Comparison of ENCODE assay signal across 25 cellular contexts in genomic region chr3:123759311-123759710, GRCh38.
DNase-seq lines count a peak whose midpoint lies in the region; ATAC-seq, FAIRE-seq and TF ChIP-seq lines count a peak whose summit lies in the region.
"Had no signal": no experiment of that assay in that cellular context is flagged by ENCODE, and none has a peak within 500 bp of the region (broad histone marks: within the 10 kb centered on the region; RNA-seq: fewer than 3 reads in every experiment).

No MANE protein-coding gene starts in this region.

- peaks cover 8 to 36% of the 10 kb centered on the region in 2 experiments for H3K36me3 ChIP-seq in SK-N-SH (replicated peaks in 1 of 2; ENCODE audit: control insufficient read depth in 1 of 2, insufficient read depth in 2 of 2, low read length in 1 of 2)
- H3K36me3 ChIP-seq: prostate gland, spleen had no signal

- peaks cover 48% of the 10 kb centered on the region for H3F3A ChIP-seq in SK-N-SH (replicated peaks; ENCODE audit: insufficient read depth)

- DNase-seq in A549 (ENCODE audit: low read depth in 1 of 2, low spot score in 1 of 2) (no peak), GM04504 (ENCODE audit: low read depth) (peak; percentile 40), SK-N-SH (no peak), kidney tubule cell (ENCODE audit: low spot score) (peak; percentile 62), NK-92 (lab: John Stamatoyannopoulos, UW; ENCODE audit: unreplicated experiment) (no peak), H54 (ENCODE audit: insufficient read length, low spot score) (no peak), urothelium cell line (ENCODE audit: low spot score) (no peak)
- no peak for DNase-seq in activated CD4-positive, CD25-positive, alpha-beta regulatory T cell treated with anti-CD3 and anti-CD28 coated beads, Interleukin-2, amount 50 U/mL, for 72 hours
- DNase-seq: activated naive CD4-positive, alpha-beta T cell treated with anti-CD3 and anti-CD28 coated beads, Interleukin-2, amount 50 U/mL, for 16 hours; activated T-cell treated with anti-CD3 and anti-CD28 coated beads, Interleukin-2, amount 50 U/mL, for 48 hours; anterior cingulate cortex; CD4-positive, CD25-positive, alpha-beta regulatory T cell; cerebellar nuclear complex; effector CD4-positive, alpha-beta T cell; erythroblast; Karpas-422; left colon; NCI-H1092; NCI-H510A treated with DMSO at 0.1 percent for 48 hours; spleen; stimulated activated CD4-positive, alpha-beta T cell treated with anti-CD3 and anti-CD28 coated beads, Interleukin-4, amount 100 ng/mL, for 4 hours; stimulated activated naive CD8-positive, alpha-beta T cell treated with anti-CD3 and anti-CD28 coated beads, Interleukin-15, amount 100 ng/mL, for 72 hours had no signal

- TF ChIP-seq RAD21 in A549 (conservative IDR thresholded peaks at IDR 0.05 in 1 of 2, IDR thresholded peaks at IDR 0.05 in 1 of 2) (no peak), SK-N-SH (IDR thresholded peaks at IDR 0.05; ENCODE audit: low read length) (no peak)

- FAIRE-seq in A549 (lab: Jason Lieb, UNC) (no peak), H54 (lab: Jason Lieb, UNC) (no peak), urothelium cell line (lab: Jason Lieb, UNC) (no peak)
- FAIRE-seq: GM12891, H1 had no signal

- H4K20me1 ChIP-seq in SK-N-SH (ENCODE audit: insufficient read depth): no peaks in the 10 kb centered on the region

- H3K9me3 ChIP-seq in A549: no peaks in the 10 kb centered on the region
- H3K9me3 ChIP-seq in SK-N-SH: no peaks in the 10 kb centered on the region
- H3K9me3 ChIP-seq: prostate gland, spleen had no signal

- H3K4me2 ChIP-seq in A549 (no peak overlapping the region), SK-N-SH (peak overlapping the region; percentile 32; the same call in 1 of the 2 replicates)

- H2AFZ ChIP-seq in SK-N-SH (ENCODE audit: low read depth): no peak overlapping the region

- no peaks in the 10 kb centered on the region for H3K27me3 ChIP-seq in SK-N-SH (ENCODE audit: insufficient read depth)
- H3K27me3 ChIP-seq: spleen had no signal

- no peaks in the 10 kb centered on the region for H3K9me2 ChIP-seq in SK-N-SH

- H3K27ac ChIP-seq in A549: peak overlapping the region; percentile 94 to 97; a peak in 4 of 6 replicates
- H3K27ac ChIP-seq in SK-N-SH (ENCODE audit: low read depth in 2 of 2, low read length in 1 of 2): peak overlapping the region; percentile 45 to 74
- H3K27ac ChIP-seq: prostate gland, spleen had no signal

- H3K4me1 ChIP-seq in A549 (peaks cover 49% of the 10 kb centered on the region), SK-N-SH (ENCODE audit: control insufficient read depth in 1 of 2, insufficient read depth in 2 of 2, low read depth in 1 of 2, low read length in 1 of 2) (peaks cover 34 to 57% of the 10 kb centered on the region in 2 experiments)
- H3K4me1 ChIP-seq: prostate gland had no signal

- peaks cover 60% of the 10 kb centered on the region for H3K79me2 ChIP-seq in SK-N-SH (ENCODE audit: insufficient read depth)

- no peak overlapping the region for H3K4me3 ChIP-seq in A549
- H3K4me3 ChIP-seq in SK-N-SH (ENCODE audit: low read depth in 2 of 2, low read length in 1 of 2): no peak overlapping the region
- H3K4me3 ChIP-seq: prostate gland, spleen had no signal

- CTCF ChIA-PET in A549 (lab: Yijun Ruan, JAX) (interaction anchor here (0.6 to 14.9 kb wide), 4 partner anchors 26 to 107 kb away, joined by 3 to 100 read pairs (median 4); no protein-coding TSS in a partner anchor), SK-N-SH (lab: Yijun Ruan, JAX) (interaction anchor here (1.5 to 1.8 kb wide), 2 partner anchors 10 to 14 kb away, joined by 3 to 5 read pairs; no protein-coding TSS in a partner anchor)

- POLR2A ChIA-PET in A549 (lab: Yijun Ruan, JAX) (no interaction called here), SK-N-SH (lab: Yijun Ruan, JAX) (no interaction called here)

- 82% methylated on average over 3 of the region's 3 CpGs for WGBS in A549 (ENCODE audit: missing lambda C conversion rate)
- 48% methylated on average over 3 of the region's 3 CpGs for WGBS in SK-N-SH (ENCODE audit: low lambda C conversion rate)

- no peak for TF ChIP-seq POLR2A in A549 (IDR thresholded peaks at IDR 0.05; ENCODE audit: low read length)
- TF ChIP-seq POLR2A in H54 (IDR thresholded peaks at IDR 0.05; ENCODE audit: low read depth, low read length): no peak

- H3K9ac ChIP-seq in SK-N-SH: no peak overlapping the region

- TF ChIP-seq CTCF in A549 (IDR thresholded peaks at IDR 0.05) (no peak), SK-N-SH (IDR thresholded peaks at IDR 0.05) (no peak)

- ATAC-seq in A549: no peak
- ATAC-seq: left colon; stimulated activated naive CD8-positive, alpha-beta T cell treated with anti-CD3 and anti-CD28 coated beads, Interleukin-15, amount 100 ng/mL, for 72 hours had no signal

- no peak for TF ChIP-seq EP300 in A549 (IDR thresholded peaks at IDR 0.05)
- peak in 1 of 2 experiments; percentile 38; a peak in 1 of 4 replicates for TF ChIP-seq EP300 in SK-N-SH (IDR thresholded peaks at IDR 0.05; ENCODE audit: borderline replicate concordance in 1 of 2, low read depth in 1 of 2, low read length in 1 of 2)

TF ChIP-seq in A549, 52 proteins besides CTCF, POLR2A, EP300 and RAD21:
- TF ChIP-seq TP53 (CRISPR knock-in tag; IDR thresholded peaks at IDR 0.05): no peak
- no peak for TF ChIP-seq CHD2 (IDR thresholded peaks at IDR 0.05; ENCODE audit: low read length, partially characterized antibody)
- no peak for TF ChIP-seq BCL3 (IDR thresholded peaks at IDR 0.05)
- no peak for TF ChIP-seq CBX8 (IDR thresholded peaks at IDR 0.05)
- TF ChIP-seq NFE2L2 (conservative IDR thresholded peaks at IDR 0.05; ENCODE audit: low read length): no peak
- TF ChIP-seq MAX (IDR thresholded peaks at IDR 0.05): no peak
- TF ChIP-seq MYC (IDR thresholded peaks at IDR 0.05; ENCODE audit: borderline replicate concordance, low read length): no peak
- no peak for TF ChIP-seq HOXB5 (CRISPR knock-in tag; IDR thresholded peaks at IDR 0.05)
- TF ChIP-seq GATA3 (IDR thresholded peaks at IDR 0.05; ENCODE audit: borderline replicate concordance): no peak
TF ChIP-seq in A549: peak in this region for 0.

TF ChIP-seq in SK-N-SH, 30 proteins besides CTCF, POLR2A, EP300 and RAD21:
- 0 out of 2 replicates have a peak, but pooled peaks have one; percentile 51 for TF ChIP-seq FOXM1 (IDR thresholded peaks at IDR 0.05; ENCODE audit: low read depth)
- peak; percentile 24; the same call in 1 of the 2 replicates for TF ChIP-seq JUND (IDR thresholded peaks at IDR 0.05)
- no peak for TF ChIP-seq MEF2A (IDR thresholded peaks at IDR 0.05; ENCODE audit: borderline replicate concordance, low read depth)
- no peak for TF ChIP-seq ELF1 (IDR thresholded peaks at IDR 0.05)
- peak; percentile 33 for TF ChIP-seq NFIC (IDR thresholded peaks at IDR 0.05; ENCODE audit: borderline replicate concordance)
- peak; percentile 34; the same call in 1 of the 2 replicates for TF ChIP-seq PBX3 (IDR thresholded peaks at IDR 0.05)
- TF ChIP-seq MAX (IDR thresholded peaks at IDR 0.05; ENCODE audit: low read depth): 0 out of 2 replicates have a peak, but pooled peaks have one; percentile 33
- TF ChIP-seq EZH2phosphoT487 (IDR thresholded peaks at IDR 0.05; ENCODE audit: borderline replicate concordance, low read depth): no peak
- peak; percentile 57 for TF ChIP-seq TCF12 (IDR thresholded peaks at IDR 0.05)
- no peak for TF ChIP-seq TAF1 (IDR thresholded peaks at IDR 0.05; ENCODE audit: borderline replicate concordance, low read depth, low read length)
- TF ChIP-seq POLR2AphosphoS5 (IDR thresholded peaks at IDR 0.05; ENCODE audit: low read depth, low read length): no peak; the same call in 1 of the 2 replicates
- no peak for TF ChIP-seq RCOR1 (IDR thresholded peaks at IDR 0.05; ENCODE audit: low read length)
- TF ChIP-seq TEAD4 (IDR thresholded peaks at IDR 0.05; ENCODE audit: borderline replicate concordance, insufficient read depth): no peak
TF ChIP-seq in SK-N-SH: peak in this region for 6.

Comparison
In these comparisons a context has a peak if more than half of its experiments do, and no peak if none do; other contexts are left out.
1. DNase-seq: peak in GM04504 (single experiment) and kidney tubule cell (single experiment); none in A549 (0 of 2), SK-N-SH (single experiment), NK-92 (single experiment), H54 (single experiment), activated CD4-positive, CD25-positive, alpha-beta regulatory T cell treated with anti-CD3 and anti-CD28 coated beads, Interleukin-2, amount 50 U/mL, for 72 hours (single experiment) and urothelium cell line (single experiment).
2. Of the 12 proteins assayed by ChIP-seq in both A549 and SK-N-SH: peak only in A549: none; only in SK-N-SH: MAX and PBX3; in both: none; in neither: 9; mixed calls (peak in some experiments, not most) for 1.